15 cellular contexts compared by ENCODE assay signal in the genomic region with DNA sequence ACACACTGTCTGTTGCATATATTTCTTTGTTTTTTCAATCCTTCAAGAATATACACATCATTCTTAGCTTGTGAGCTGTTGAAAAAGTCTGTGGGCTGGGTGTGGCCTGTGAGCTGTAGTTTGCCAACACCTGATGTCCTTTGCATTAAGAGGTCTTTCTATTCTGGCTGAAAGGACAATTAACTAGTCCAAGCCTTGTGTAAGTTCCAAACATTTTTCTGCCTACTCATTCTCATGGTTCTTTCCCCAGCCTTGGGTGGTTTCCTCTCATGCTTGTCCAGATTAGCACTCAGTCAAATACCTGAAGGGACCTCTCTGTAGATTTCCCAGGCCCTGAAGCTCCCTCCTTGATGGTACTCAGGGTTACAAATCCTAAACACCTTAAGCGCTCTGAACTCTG.
DNase-seq lines count a peak whose midpoint lies in the region; ATAC-seq and TF ChIP-seq lines count a peak whose summit lies in the region.
"Had no signal": no experiment of that assay in that cellular context is flagged by ENCODE, and none has a peak within 500 bp of the region (broad histone marks: within the 10 kb centered on the region; RNA-seq: fewer than 3 reads in every experiment).

No MANE protein-coding gene starts in this region.

- TF ChIP-seq CTCF in epithelial cell of esophagus (IDR thresholded peaks at IDR 0.05; ENCODE audit: insufficient read depth, low read depth, low read length, missing control alignments), result no peak

- no peak overlapping the region for H3K4me3 Mint-ChIP-seq in activated T-cell treated with anti-CD3 and anti-CD28 coated beads, Interleukin-2, amount 50 U/mL, for 24 hours
- H3K4me3 Mint-ChIP-seq in stimulated activated memory B cell treated with anti-CD40 and anti-IgM and Interleukin-4, amounts not matched to agents 10 μg/mL and 1 μg/mL and 100 μg/mL, for 72 hours, result no peak overlapping the region
- H3K4me3 Mint-ChIP-seq: activated CD8-positive, alpha-beta memory T cell treated with anti-CD3 and anti-CD28 coated beads, Interleukin-2, amount 10 ng/mL, durations not matched to agents 7 days and 5 days; brain; neural progenitor cell; stimulated activated effector memory CD8-positive, alpha-beta T cell treated with anti-CD3 and anti-CD28 coated beads, Interleukin-12 subunit alpha, Interleukin-12 subunit beta, amount 100 ng/mL, for 72 hours had no signal

- H3K9me3 Mint-ChIP-seq in activated T-cell treated with anti-CD3 and anti-CD28 coated beads, Interleukin-2, amount 50 U/mL, for 24 hours, result peaks cover 2% of the 10 kb centered on the region
- H3K9me3 Mint-ChIP-seq in stimulated activated memory B cell treated with anti-CD40 and anti-IgM and Interleukin-4, amounts not matched to agents 10 μg/mL and 1 μg/mL and 100 μg/mL, for 72 hours, result no peaks in the 10 kb centered on the region
- H3K9me3 Mint-ChIP-seq: brain; neural progenitor cell; stimulated activated effector memory CD8-positive, alpha-beta T cell treated with anti-CD3 and anti-CD28 coated beads, Interleukin-12 subunit alpha, Interleukin-12 subunit beta, amount 100 ng/mL, for 72 hours had no signal

- no peak overlapping the region for H3K4me3 ChIP-seq in epithelial cell of esophagus (ENCODE audit: low read length)
- H3K4me3 ChIP-seq: esophagus muscularis mucosa, neural progenitor cell had no signal

- no peaks in the 10 kb centered on the region for H3K36me3 Mint-ChIP-seq in activated T-cell treated with anti-CD3 and anti-CD28 coated beads, Interleukin-2, amount 50 U/mL, for 24 hours (ENCODE audit: low read depth)
- no peaks in the 10 kb centered on the region for H3K36me3 Mint-ChIP-seq in stimulated activated memory B cell treated with anti-CD40 and anti-IgM and Interleukin-4, amounts not matched to agents 10 μg/mL and 1 μg/mL and 100 μg/mL, for 72 hours
- H3K36me3 Mint-ChIP-seq: brain; neural progenitor cell; stimulated activated effector memory CD8-positive, alpha-beta T cell treated with anti-CD3 and anti-CD28 coated beads, Interleukin-12 subunit alpha, Interleukin-12 subunit beta, amount 100 ng/mL, for 72 hours had no signal

- peak overlapping the region; percentile 82 for H3K27ac Mint-ChIP-seq in activated T-cell treated with anti-CD3 and anti-CD28 coated beads, Interleukin-2, amount 50 U/mL, for 24 hours
- peak overlapping the region; percentile 96 for H3K27ac Mint-ChIP-seq in stimulated activated memory B cell treated with anti-CD40 and anti-IgM and Interleukin-4, amounts not matched to agents 10 μg/mL and 1 μg/mL and 100 μg/mL, for 72 hours
- H3K27ac Mint-ChIP-seq: activated CD8-positive, alpha-beta memory T cell treated with anti-CD3 and anti-CD28 coated beads, Interleukin-2, amount 10 ng/mL, durations not matched to agents 7 days and 5 days; brain; neural progenitor cell; stimulated activated effector memory CD8-positive, alpha-beta T cell treated with anti-CD3 and anti-CD28 coated beads, Interleukin-12 subunit alpha, Interleukin-12 subunit beta, amount 100 ng/mL, for 72 hours had no signal

- no peak for ATAC-seq in stimulated activated memory B cell treated with anti-CD40 and anti-IgM and Interleukin-4, amounts not matched to agents 10 μg/mL and 1 μg/mL and 100 μg/mL, for 72 hours
- ATAC-seq: activated CD8-positive, alpha-beta memory T cell treated with anti-CD3 and anti-CD28 coated beads, Interleukin-2, amount 10 ng/mL, durations not matched to agents 7 days and 5 days; stimulated activated effector memory CD8-positive, alpha-beta T cell treated with anti-CD3 and anti-CD28 coated beads, Interleukin-12 subunit alpha, Interleukin-12 subunit beta, amount 100 ng/mL, for 72 hours had no signal

- no peaks in the 10 kb centered on the region for H3K27me3 Mint-ChIP-seq in activated T-cell treated with anti-CD3 and anti-CD28 coated beads, Interleukin-2, amount 50 U/mL, for 24 hours
- no peaks in the 10 kb centered on the region for H3K27me3 Mint-ChIP-seq in stimulated activated memory B cell treated with anti-CD40 and anti-IgM and Interleukin-4, amounts not matched to agents 10 μg/mL and 1 μg/mL and 100 μg/mL, for 72 hours
- H3K27me3 Mint-ChIP-seq: activated CD8-positive, alpha-beta memory T cell treated with anti-CD3 and anti-CD28 coated beads, Interleukin-2, amount 10 ng/mL, durations not matched to agents 7 days and 5 days; brain had no signal

- H3K4me1 Mint-ChIP-seq in activated T-cell treated with anti-CD3 and anti-CD28 coated beads, Interleukin-2, amount 50 U/mL, for 24 hours (ENCODE audit: low read depth), result peaks cover 73% of the 10 kb centered on the region
- peaks cover 71% of the 10 kb centered on the region for H3K4me1 Mint-ChIP-seq in stimulated activated memory B cell treated with anti-CD40 and anti-IgM and Interleukin-4, amounts not matched to agents 10 μg/mL and 1 μg/mL and 100 μg/mL, for 72 hours
- H3K4me1 Mint-ChIP-seq: brain, neural progenitor cell had no signal

- DNase-seq in activated T-cell treated with anti-CD3 and anti-CD28 coated beads, Interleukin-2, amount 50 U/mL, for 24 hours, result no peak
- DNase-seq in activated T-cell treated with anti-CD3 and anti-CD28 coated beads for 4 hours, result no peak
- peak; percentile 59 for DNase-seq in NCI-H226
- DNase-seq in epithelial cell of esophagus (ENCODE audit: low read depth), result peak; percentile 74
- DNase-seq in T1000 (lab: John Stamatoyannopoulos, UW), result no peak
- DNase-seq in hypothalamus (lab: John Stamatoyannopoulos, UW), result no peak
- DNase-seq in SIG-M5 (lab: John Stamatoyannopoulos, UW), result no peak
- DNase-seq: activated CD8-positive, alpha-beta memory T cell treated with anti-CD3 and anti-CD28 coated beads, Interleukin-2, amount 10 ng/mL, durations not matched to agents 7 days and 5 days; NCI-H146; NK-92 treated with Interleukin-12 subunit alpha and Interleukin-12 subunit beta, amount 100 ng/mL, for 24 hours had no signal

Comparison
In these comparisons a context has a peak if more than half of its experiments do, and no peak if none do; other contexts are left out.
1. DNase-seq: peak in NCI-H226 (single experiment) and epithelial cell of esophagus (single experiment); none in activated T-cell treated with anti-CD3 and anti-CD28 coated beads, Interleukin-2, amount 50 U/mL, for 24 hours (single experiment), activated T-cell treated with anti-CD3 and anti-CD28 coated beads for 4 hours (single experiment), T1000 (single experiment), hypothalamus (0 of 51) and SIG-M5 (single experiment).